28 cellular contexts compared by ENCODE assay signal in genomic region chr15:25525741-25526140, GRCh38.
DNase-seq lines count a peak whose midpoint lies in the region; ATAC-seq, FAIRE-seq and TF ChIP-seq lines count a peak whose summit lies in the region.
"Had no signal": no experiment of that assay in that cellular context is flagged by ENCODE, and none has a peak within 500 bp of the region (broad histone marks: within the 10 kb centered on the region; RNA-seq: fewer than 3 reads in every experiment).

No MANE protein-coding gene starts in this region.

- H4K5ac ChIP-seq in H1 (ENCODE audit: insufficient read length, low read depth, low read length), result no peak overlapping the region

- no peak overlapping the region for H2BK15ac ChIP-seq in H1 (ENCODE audit: low read length)

- peaks cover 3% of the 10 kb centered on the region; the same call in 1 of the 2 replicates for H3K23me2 ChIP-seq in H1 (ENCODE audit: low read depth, low read length)

- no peak for TF ChIP-seq EP300 in H1 (IDR thresholded peaks at IDR 0.05; ENCODE audit: borderline replicate concordance in 1 of 2, low read depth in 2 of 2, low read length in 2 of 2)

- TF ChIP-seq CTCF in H1 (IDR thresholded peaks at IDR 0.05; ENCODE audit: control extremely low read depth in 1 of 3, insufficient read depth in 1 of 3, low read depth in 1 of 3, low read length in 3 of 3) (no peak), lower lobe of right lung (IDR thresholded peaks at IDR 0.05) (no peak), foreskin fibroblast (IDR thresholded peaks at IDR 0.05; ENCODE audit: low read depth, low read length) (no peak), D721Med (IDR thresholded peaks at IDR 0.05; ENCODE audit: insufficient read depth, missing control alignments) (no peak)

- H3K36me3 ChIP-seq in MG63 (no peaks in the 10 kb centered on the region), H1 (ENCODE audit: control insufficient read depth in 2 of 4, insufficient read depth in 4 of 4, low read length in 3 of 4) (no peaks in the 10 kb centered on the region), lower lobe of right lung (no peaks in the 10 kb centered on the region)
- H3K36me3 ChIP-seq: HAP-1 had no signal

- 76% methylated on average over 8 of the region's 8 CpGs; no CpG with 5 or more reads in 1 of the 2 experiments for WGBS in H1 (ENCODE audit: extremely low coverage in 1 of 2, insufficient coverage in 1 of 2, insufficient read length in 1 of 2, insufficient replicate concordance in 2 of 2, low coverage in 1 of 2, low lambda C conversion rate in 2 of 2, missing lambda C conversion rate in 1 of 2), 2 experiments

- POLR2A ChIA-PET in H1 (lab: Charles Lee; ENCODE audit: partially characterized antibody), result interaction anchor here (1.2 kb wide), 1 partner anchor 43 kb away, joined by 3 read pairs; no protein-coding TSS in a partner anchor

- H2BK120ac ChIP-seq in H1 (replicated peaks; ENCODE audit: low read depth, low read length), result no peak overlapping the region

- no peak overlapping the region for H3K4me2 ChIP-seq in H1 (ENCODE audit: insufficient read depth in 1 of 2, low read depth in 2 of 2, low read length in 2 of 2)
- H3K4me2 ChIP-seq: GM23338 had no signal

- H3K4me3 ChIP-seq in MG63 (no peak overlapping the region), H1 (ENCODE audit: extremely low read depth in 1 of 4, insufficient read depth in 2 of 4, low read depth in 3 of 4, low read length in 4 of 4) (no peak overlapping the region), lower lobe of right lung (no peak overlapping the region), foreskin fibroblast (ENCODE audit: low read depth in 1 of 2, low read length in 2 of 2) (no peak overlapping the region)
- H3K4me3 ChIP-seq: GM23338, HAP-1 had no signal

- CTCF ChIA-PET in H1 (lab: Charles Lee; ENCODE audit: partially characterized antibody), result interaction anchor here (0.8 to 1.8 kb wide), 6 partner anchors 9 to 184 kb away, joined by 3 to 4 read pairs (median 3); no protein-coding TSS in a partner anchor

- intact Hi-C loops in lower lobe of right lung (cut with DNase I), result no loop called here

- H4K8ac ChIP-seq in H1 (ENCODE audit: extremely low read depth, insufficient read depth, low read length), result no peak overlapping the region

- H3K27me3 ChIP-seq in MG63 (no peaks in the 10 kb centered on the region), H1 (replicated peaks in 1 of 4; ENCODE audit: control insufficient read depth in 3 of 4, extremely low read depth in 1 of 4, insufficient read depth in 3 of 4, low read length in 3 of 4) (no peaks in the 10 kb centered on the region), lower lobe of right lung (ENCODE audit: low read depth) (no peaks in the 10 kb centered on the region)

- H3K4ac ChIP-seq in H1 (replicated peaks; ENCODE audit: insufficient read length, low read depth, low read length), result no peak overlapping the region

- ATAC-seq in lower lobe of right lung, result peak; percentile 71 to 73
- ATAC-seq: GM23338, HepG2, T-helper 17 cell had no signal

- no peaks in the 10 kb centered on the region for H3K79me1 ChIP-seq in H1 (ENCODE audit: low read depth, low read length)

- H3K27ac ChIP-seq in H1 (ENCODE audit: low read depth, low read length) (no peak overlapping the region), lower lobe of right lung (no peak overlapping the region)
- H3K27ac ChIP-seq: RWPE1 had no signal

- H4K91ac ChIP-seq in H1 (replicated peaks; ENCODE audit: insufficient read length, low read length), result no peak overlapping the region

- FAIRE-seq in H1 (lab: Jason Lieb, UNC) (no peak), urothelium cell line (lab: Jason Lieb, UNC) (no peak), D721Med (lab: Jason Lieb, UNC) (no peak)
- FAIRE-seq: GM12891, GM19239, HepG2 had no signal

- no peak overlapping the region for H3K9ac ChIP-seq in H1 (replicated peaks in 1 of 4; ENCODE audit: extremely low read depth in 1 of 4, low read depth in 3 of 4, low read length in 3 of 4)

- no peak overlapping the region for H3K23ac ChIP-seq in H1 (ENCODE audit: insufficient read length)

- H3K18ac ChIP-seq in H1 (ENCODE audit: extremely low read depth, low read length), result peak overlapping the region; percentile 36; the same call in 1 of the 2 replicates

- H3K4me1 ChIP-seq in H1 (replicated peaks in 1 of 4; ENCODE audit: control insufficient read depth in 3 of 4, insufficient read depth in 4 of 4, low read length in 3 of 4), result no peaks in the 10 kb centered on the region; a peak in 2 of 7 replicates
- H3K4me1 ChIP-seq in lower lobe of right lung, result no peaks in the 10 kb centered on the region

- H2BK20ac ChIP-seq in H1 (ENCODE audit: low read length), result no peak overlapping the region

- peak; percentile 46 for DNase-seq in MG63
- DNase-seq in H1 (ENCODE audit: low read depth in 1 of 2, low spot score in 2 of 2), result peak in 1 of 2 experiments; percentile 33
- no peak for DNase-seq in lower lobe of right lung
- DNase-seq in urothelium cell line (ENCODE audit: low spot score), result peak; percentile 31
- DNase-seq in DMS 273 (lab: John Stamatoyannopoulos, UW; ENCODE audit: unreplicated experiment), result no peak
- DNase-seq in foreskin fibroblast, result no peak
- DNase-seq in D721Med (ENCODE audit: insufficient read length, low spot score), result no peak
- DNase-seq: C1 segment of cervical spinal cord; CD4-positive, alpha-beta memory T cell; COR-L47; DMS 273 treated with DMSO at 0.1 percent for 48 hours; DMS79; GF-D8; Karpas-422; NCI-H1092 treated with DMSO at 0.1 percent for 48 hours; NCI-H1436; NCI-H187 treated with DMSO at 0.1 percent for 48 hours; NCI-H2171 treated with DMSO at 0.1 percent for 48 hours; NCI-H524 treated with DMSO at 0.1 percent for 48 hours; NCI-H774; SHP77 treated with DMSO at 0.1 percent for 48 hours; T-helper 17 cell had no signal

- no peaks in the 10 kb centered on the region for H3K79me2 ChIP-seq in H1 (ENCODE audit: control insufficient read depth in 1 of 2, insufficient read depth in 2 of 2, low read length in 2 of 2)

- H3K9me3 ChIP-seq in MG63, result no peaks in the 10 kb centered on the region
- no peaks in the 10 kb centered on the region; a peak in 1 of 4 replicates for H3K9me3 ChIP-seq in H1 (ENCODE audit: insufficient read depth in 2 of 2, low read depth in 1 of 2, low read length in 1 of 2)
- H3K9me3 ChIP-seq in lower lobe of right lung, result peaks cover 11% of the 10 kb centered on the region
- H3K9me3 ChIP-seq: HAP-1 had no signal

- H2AK5ac ChIP-seq in H1 (ENCODE audit: low read depth, low read length), result no peak overlapping the region

- H3K14ac ChIP-seq in H1 (ENCODE audit: insufficient read length), result no peak overlapping the region

- TF ChIP-seq RAD21 in H1 (IDR thresholded peaks at IDR 0.05 in 1 of 2, conservative IDR thresholded peaks at IDR 0.05 in 1 of 2; ENCODE audit: low read depth in 2 of 2, low read length in 2 of 2), result no peak

- no peak for TF ChIP-seq POLR2A in H1 (IDR thresholded peaks at IDR 0.05; ENCODE audit: control extremely low read depth in 1 of 2, low read depth in 2 of 2, low read length in 2 of 2)

- H2BK12ac ChIP-seq in H1 (ENCODE audit: low read depth, low read length), result no peak overlapping the region; the same call in 1 of the 2 replicates

- no peaks in the 10 kb centered on the region for H4K20me1 ChIP-seq in H1 (replicated peaks in 1 of 2; ENCODE audit: control insufficient read depth in 1 of 2, insufficient read depth in 2 of 2, low read length in 2 of 2)

- H2AFZ ChIP-seq in H1 (ENCODE audit: low read length), result peak overlapping the region; percentile 92; the same call in 1 of the 2 replicates
- H2AFZ ChIP-seq: GM23338 had no signal

- no peak overlapping the region for H3K56ac ChIP-seq in H1 (replicated peaks; ENCODE audit: insufficient read length, low read depth, low read length)

- no peak overlapping the region for H2BK5ac ChIP-seq in H1 (ENCODE audit: low read depth, low read length)

TF ChIP-seq in H1, 55 proteins besides CTCF, POLR2A, EP300 and RAD21:
- TF ChIP-seq TEAD4 (IDR thresholded peaks at IDR 0.05; ENCODE audit: low read depth, low read length) (no peak), MAX (IDR thresholded peaks at IDR 0.05) (no peak), USF2 (IDR thresholded peaks at IDR 0.05; ENCODE audit: low read length) (no peak), EGR1 (IDR thresholded peaks at IDR 0.05; ENCODE audit: borderline replicate concordance, low read depth, low read length) (no peak), POLR2AphosphoS5 (IDR thresholded peaks at IDR 0.05; ENCODE audit: low read depth, low read length) (no peak), ATF3 (IDR thresholded peaks at IDR 0.05; ENCODE audit: insufficient read depth, low read depth, low read length) (no peak), TAF1 (IDR thresholded peaks at IDR 0.05; ENCODE audit: low read depth, low read length) (no peak)

Comparison
In these comparisons a context has a peak if more than half of its experiments do, and no peak if none do; other contexts are left out.
1. DNase-seq: peak in MG63 (single experiment) and urothelium cell line (single experiment); none in lower lobe of right lung (single experiment), DMS 273 (single experiment), foreskin fibroblast (0 of 2) and D721Med (single experiment).